ENCODE assay signal across 31 cellular contexts in the genomic region with DNA sequence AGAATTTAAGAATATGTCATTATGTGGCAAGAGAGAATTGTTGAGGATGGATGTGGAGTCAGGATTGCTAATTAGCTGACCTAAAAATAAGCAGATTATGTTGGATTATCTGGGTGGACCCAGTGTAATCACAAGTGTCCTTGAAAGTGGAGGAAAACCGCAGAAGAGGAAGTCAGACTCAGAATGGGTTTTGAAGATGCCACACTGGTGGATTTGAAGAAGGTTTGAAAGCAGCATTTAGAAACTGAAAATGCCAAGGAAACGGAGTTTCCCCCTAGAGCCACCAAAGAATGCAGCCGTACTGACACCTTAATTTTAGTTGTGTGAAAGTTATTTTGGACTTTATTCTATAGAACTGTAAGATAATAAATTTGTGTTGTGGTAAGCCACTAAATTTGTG. TPM values are rescaled to one million over a fixed set of nuclear protein-coding genes. Genes with fewer than 3 reads are reported as not detected.
DNase-seq lines count a peak whose midpoint lies in the region; ATAC-seq and TF ChIP-seq lines count a peak whose summit lies in the region.
"Had no signal": no experiment of that assay in that cellular context is flagged by ENCODE, and none has a peak within 500 bp of the region (broad histone marks: within the 10 kb centered on the region; RNA-seq: fewer than 3 reads in every experiment).

No MANE protein-coding gene starts in this region.

- H3K27me3 Mint-ChIP-seq in HFFc6 (ENCODE audit: insufficient read depth), result peaks cover 4% of the 10 kb centered on the region
- H3K27me3 Mint-ChIP-seq: activated B cell treated with CpG ODN at 0.5 μM for 24 hours; activated naive CD8-positive, alpha-beta T cell treated with anti-CD3 and anti-CD28 coated beads, Interleukin-2, amount 50 U/mL, for 24 hours; CD4-positive, alpha-beta T cell had no signal

- H3K9me3 Mint-ChIP-seq in HFFc6, result peaks cover 21% of the 10 kb centered on the region
- H3K9me3 Mint-ChIP-seq: activated B cell treated with CpG ODN at 0.5 μM for 24 hours; CD4-positive, alpha-beta T cell; neural progenitor cell had no signal

- no peaks in the 10 kb centered on the region for H3K36me3 ChIP-seq in BLaER1
- H3K36me3 ChIP-seq: cardiac muscle cell, gastroesophageal sphincter, neural progenitor cell, pancreas, upper lobe of left lung had no signal

- TF ChIP-seq CTCF in HFFc6 (IDR thresholded peaks at IDR 0.05), result no peak

- no peak overlapping the region for H3K27ac Mint-ChIP-seq in HFFc6
- H3K27ac Mint-ChIP-seq: activated B cell treated with CpG ODN at 0.5 μM for 24 hours; activated naive CD8-positive, alpha-beta T cell treated with anti-CD3 and anti-CD28 coated beads, Interleukin-2, amount 50 U/mL, for 24 hours; CD4-positive, alpha-beta T cell; neural progenitor cell; stimulated activated effector memory CD8-positive, alpha-beta T cell treated with anti-CD3 and anti-CD28 coated beads, Interleukin-12 subunit alpha, Interleukin-12 subunit beta, amount 100 ng/mL, for 72 hours had no signal

- ATAC-seq in HG03442 (IDR thresholded peaks at IDR 0.05; ENCODE audit: unreplicated experiment) (peak; percentile 39), HG03039 (IDR thresholded peaks at IDR 0.05; ENCODE audit: unreplicated experiment) (no peak), GM19452 (IDR thresholded peaks at IDR 0.05; ENCODE audit: unreplicated experiment) (no peak)
- ATAC-seq: activated naive CD8-positive, alpha-beta T cell treated with anti-CD3 and anti-CD28 coated beads, Interleukin-2, amount 50 U/mL, for 24 hours; gastroesophageal sphincter; pancreas; SK-N-SH treated with all-trans-retinoic acid at 6 μM for 48 hours; stimulated activated effector memory CD8-positive, alpha-beta T cell treated with anti-CD3 and anti-CD28 coated beads, Interleukin-12 subunit alpha, Interleukin-12 subunit beta, amount 100 ng/mL, for 72 hours had no signal

- no peaks in the 10 kb centered on the region for H3K4me1 Mint-ChIP-seq in HFFc6 (ENCODE audit: low read depth)
- H3K4me1 Mint-ChIP-seq: activated B cell treated with CpG ODN at 0.5 μM for 24 hours; activated naive CD8-positive, alpha-beta T cell treated with anti-CD3 and anti-CD28 coated beads, Interleukin-2, amount 50 U/mL, for 24 hours; neural progenitor cell; stimulated activated effector memory CD8-positive, alpha-beta T cell treated with anti-CD3 and anti-CD28 coated beads, Interleukin-12 subunit alpha, Interleukin-12 subunit beta, amount 100 ng/mL, for 72 hours had no signal

- peak overlapping the region; percentile 34 for H3K4me2 ChIP-seq in BLaER1
- H3K4me2 ChIP-seq: neural progenitor cell had no signal

- H3K9me3 ChIP-seq in BLaER1, result no peaks in the 10 kb centered on the region; the same call in 1 of the 2 replicates
- H3K9me3 ChIP-seq: gastroesophageal sphincter, pancreas, upper lobe of left lung had no signal

- no peak overlapping the region for H3K9ac ChIP-seq in BLaER1
- H3K9ac ChIP-seq: neural progenitor cell had no signal

- no peak overlapping the region for H3K27ac ChIP-seq in BLaER1
- H3K27ac ChIP-seq: cardiac muscle cell, gastroesophageal sphincter, neural progenitor cell, pancreas, upper lobe of left lung had no signal

- no peaks in the 10 kb centered on the region for H4K20me1 ChIP-seq in BLaER1

- no peak overlapping the region for H3K4me3 ChIP-seq in BLaER1
- H3K4me3 ChIP-seq: cardiac muscle cell, gastroesophageal sphincter, neural progenitor cell, pancreas, upper lobe of left lung had no signal

- H3K27me3 ChIP-seq in BLaER1, result no peaks in the 10 kb centered on the region
- H3K27me3 ChIP-seq: cardiac muscle cell, gastroesophageal sphincter, neural progenitor cell, pancreas, upper lobe of left lung had no signal

- no peak overlapping the region for H3K4me3 Mint-ChIP-seq in HFFc6
- H3K4me3 Mint-ChIP-seq: activated B cell treated with CpG ODN at 0.5 μM for 24 hours; activated naive CD8-positive, alpha-beta T cell treated with anti-CD3 and anti-CD28 coated beads, Interleukin-2, amount 50 U/mL, for 24 hours; CD4-positive, alpha-beta T cell; neural progenitor cell; stimulated activated effector memory CD8-positive, alpha-beta T cell treated with anti-CD3 and anti-CD28 coated beads, Interleukin-12 subunit alpha, Interleukin-12 subunit beta, amount 100 ng/mL, for 72 hours had no signal

- no peaks in the 10 kb centered on the region for H3K36me3 Mint-ChIP-seq in HFFc6 (ENCODE audit: low read depth)
- H3K36me3 Mint-ChIP-seq: neural progenitor cell; stimulated activated effector memory CD8-positive, alpha-beta T cell treated with anti-CD3 and anti-CD28 coated beads, Interleukin-12 subunit alpha, Interleukin-12 subunit beta, amount 100 ng/mL, for 72 hours had no signal

- peak; percentile 83 for DNase-seq in NCI-H82 (lab: John Stamatoyannopoulos, UW)
- peak; percentile 52 for DNase-seq in SKM-1 treated with dmso at 0.1 percent for 144 hours (lab: John Stamatoyannopoulos, UW; ENCODE audit: unreplicated experiment)
- no peak for DNase-seq in NCI-H774 (lab: John Stamatoyannopoulos, UW)
- DNase-seq in HFFc6, result no peak
- DNase-seq: activated B cell treated with CpG ODN at 0.5 μM for 24 hours; activated CD4-positive, alpha-beta T cell treated with anti-CD3 and anti-CD28 coated beads, Interleukin-2, amount 50 U/mL, for 1 hour; activated naive CD8-positive, alpha-beta T cell treated with anti-CD3 and anti-CD28 coated beads, Interleukin-2, amount 50 U/mL, for 24 hours; activated T-cell treated with anti-CD3 and anti-CD28 coated beads, Interleukin-2, amount 50 U/mL, for 48 hours; CD4-positive, alpha-beta T cell; effector CD4-positive, alpha-beta T cell; H7; kidney glomerular epithelial cell; NCI-H1048; NCI-H1694; NCI-H510A; pancreas; retina; substantia nigra; upper lobe of left lung had no signal

- H3K4me1 ChIP-seq in BLaER1, result peaks cover 19% of the 10 kb centered on the region
- H3K4me1 ChIP-seq: gastroesophageal sphincter, neural progenitor cell, pancreas, upper lobe of left lung had no signal

RNA-seq across cellular contexts. Expression of a gene that starts 41.6 kb away (rescaled TPM):
- total RNA-seq in HFFc6 (2021; fragmentation: NEBNext Ultra II Directional; extraction: Animal tissue kit (Norgen Biotek cat#: 25700)), result not detected
- total RNA-seq: A172; activated B cell treated with CpG ODN at 0.5 μM for 24 hours; CD4-positive, alpha-beta T cell; myocyte; OCI-LY7 had no signal

Comparison
In these comparisons a context has a peak if more than half of its experiments do, and no peak if none do; other contexts are left out.
1. DNase-seq: peak in NCI-H82 (single experiment) and SKM-1 treated with dmso at 0.1 percent for 144 hours (single experiment); none in NCI-H774 (single experiment) and HFFc6 (single experiment).